In genomic region chr11:81497202-81497804, GRCh38 we compare ENCODE assay signal across 8 cellular contexts.
DNase-seq lines count a peak whose midpoint lies in the region; ATAC-seq and FAIRE-seq lines count a peak whose summit lies in the region.

No MANE protein-coding gene starts in this region.

- DNase-seq in SIG-M5 treated with dmso at 0.1 percent for 504 hours (lab: John Stamatoyannopoulos, UW; ENCODE audit: unreplicated experiment) (peak; percentile 39), SIG-M5 (lab: John Stamatoyannopoulos, UW) (no peak), HTR-8/SVneo (ENCODE audit: insufficient read length, low spot score) (peak; percentile 2), SHP77 treated with DMSO at 0.1 percent for 48 hours (lab: John Stamatoyannopoulos, UW) (peak; percentile 17), fibroblast of the conjunctiva (ENCODE audit: low read depth) (peak; percentile 6), superior temporal gyrus (ENCODE audit: extremely low spot score) (peak; percentile 75), NCI-H2227 treated with DMSO at 0.1 percent for 48 hours (lab: John Stamatoyannopoulos, UW) (no peak)

- peak; percentile 71 for ATAC-seq in GM19452 (IDR thresholded peaks at IDR 0.05; ENCODE audit: unreplicated experiment)

- no peak for FAIRE-seq in HTR-8/SVneo (lab: Jason Lieb, UNC)

Comparison
In these comparisons a context has a peak if more than half of its experiments do, and no peak if none do; other contexts are left out.
1. DNase-seq: peak in SIG-M5 treated with dmso at 0.1 percent for 504 hours (single experiment), HTR-8/SVneo (single experiment), SHP77 treated with DMSO at 0.1 percent for 48 hours (single experiment), fibroblast of the conjunctiva (single experiment) and superior temporal gyrus (single experiment); none in SIG-M5 (single experiment) and NCI-H2227 treated with DMSO at 0.1 percent for 48 hours (single experiment).